10 cellular contexts compared by ENCODE assay signal in genomic region chr3:171967932-171968678, GRCh38.
DNase-seq lines count a peak whose midpoint lies in the region; ATAC-seq and TF ChIP-seq lines count a peak whose summit lies in the region.
"Had no signal": no experiment of that assay in that cellular context is flagged by ENCODE, and none has a peak within 500 bp of the region (broad histone marks: within the 10 kb centered on the region; RNA-seq: fewer than 3 reads in every experiment).

No MANE protein-coding gene starts in this region.

- H3K4me3 Mint-ChIP-seq in dendritic cell treated with granulocyte-macrophage colony-stimulating factor and Interleukin-4, amounts not matched to agents 40 ng/mL and 50 ng/mL, for 4 days: no peak overlapping the region
- no peak overlapping the region for H3K4me3 Mint-ChIP-seq in activated naive CD4-positive, alpha-beta T cell treated with anti-CD3 and anti-CD28 coated beads, Interleukin-2, amount 10 ng/mL, durations not matched to agents 7 days and 5 days
- H3K4me3 Mint-ChIP-seq: T-helper 1 cell treated with Interleukin-12 subunit alpha and Interleukin-12 subunit beta and Interleukin-4 antibody, amounts not matched to agents 30 μg/mL and 1 μg/mL, for 36 hours had no signal

- H3K4me3 ChIP-seq in left lung: no peak overlapping the region
- no peak overlapping the region for H3K4me3 ChIP-seq in aorta (ENCODE audit: low read length in 2 of 2)
- H3K4me3 ChIP-seq: pancreas had no signal

- no peaks in the 10 kb centered on the region for H3K27me3 Mint-ChIP-seq in dendritic cell treated with granulocyte-macrophage colony-stimulating factor and Interleukin-4, amounts not matched to agents 40 ng/mL and 50 ng/mL, for 4 days
- H3K27me3 Mint-ChIP-seq in activated naive CD4-positive, alpha-beta T cell treated with anti-CD3 and anti-CD28 coated beads, Interleukin-2, amount 10 ng/mL, durations not matched to agents 7 days and 5 days: no peaks in the 10 kb centered on the region

- H3K27ac ChIP-seq in left lung (peak overlapping the region; percentile 28 to 83), aorta (ENCODE audit: low read depth in 1 of 2, low read length in 2 of 2) (no peak overlapping the region)

- WGBS in aorta, 2 donors: 26 to 29% methylated on average over 9 of the region's 9 CpGs

- H3K9me3 Mint-ChIP-seq in dendritic cell treated with granulocyte-macrophage colony-stimulating factor and Interleukin-4, amounts not matched to agents 40 ng/mL and 50 ng/mL, for 4 days: no peaks in the 10 kb centered on the region
- H3K9me3 Mint-ChIP-seq in activated naive CD4-positive, alpha-beta T cell treated with anti-CD3 and anti-CD28 coated beads, Interleukin-2, amount 10 ng/mL, durations not matched to agents 7 days and 5 days: no peaks in the 10 kb centered on the region
- H3K9me3 Mint-ChIP-seq: T-helper 1 cell treated with Interleukin-12 subunit alpha and Interleukin-12 subunit beta and Interleukin-4 antibody, amounts not matched to agents 30 μg/mL and 1 μg/mL, for 36 hours had no signal

- DNase-seq in Right ventricle myocardium inferior (ENCODE audit: missing footprints) (no peak), cardiac septum (ENCODE audit: low spot score) (no peak), left lung (no peak), aorta (peak; percentile 65 to 81)
- DNase-seq in central memory CD4-positive, alpha-beta T cell: no peak
- DNase-seq in activated naive CD4-positive, alpha-beta T cell (lab: John Stamatoyannopoulos, UW): no peak
- DNase-seq in activated naive CD4-positive, alpha-beta T cell treated with anti-CD3 and anti-CD28 coated beads, Interleukin-2, amount 10 ng/mL, durations not matched to agents 7 days and 5 days: no peak
- DNase-seq: pancreas had no signal

- no peaks in the 10 kb centered on the region for H3K9me3 ChIP-seq in left lung
- no peaks in the 10 kb centered on the region for H3K9me3 ChIP-seq in aorta (ENCODE audit: control insufficient read depth, low read length)
- H3K9me3 ChIP-seq: pancreas had no signal

- no peaks in the 10 kb centered on the region for H3K36me3 Mint-ChIP-seq in dendritic cell treated with granulocyte-macrophage colony-stimulating factor and Interleukin-4, amounts not matched to agents 40 ng/mL and 50 ng/mL, for 4 days (ENCODE audit: low read depth)
- no peaks in the 10 kb centered on the region for H3K36me3 Mint-ChIP-seq in activated naive CD4-positive, alpha-beta T cell treated with anti-CD3 and anti-CD28 coated beads, Interleukin-2, amount 10 ng/mL, durations not matched to agents 7 days and 5 days

- peak overlapping the region; percentile 52 for H3K27ac Mint-ChIP-seq in dendritic cell treated with granulocyte-macrophage colony-stimulating factor and Interleukin-4, amounts not matched to agents 40 ng/mL and 50 ng/mL, for 4 days
- H3K27ac Mint-ChIP-seq in activated naive CD4-positive, alpha-beta T cell treated with anti-CD3 and anti-CD28 coated beads, Interleukin-2, amount 10 ng/mL, durations not matched to agents 7 days and 5 days: no peak overlapping the region
- H3K27ac Mint-ChIP-seq: T-helper 1 cell treated with Interleukin-12 subunit alpha and Interleukin-12 subunit beta and Interleukin-4 antibody, amounts not matched to agents 30 μg/mL and 1 μg/mL, for 36 hours had no signal

- H3K36me3 ChIP-seq in left lung (no peaks in the 10 kb centered on the region), aorta (ENCODE audit: control insufficient read depth in 1 of 2, insufficient read depth in 2 of 2, low read length in 1 of 2) (no peaks in the 10 kb centered on the region)
- H3K36me3 ChIP-seq: pancreas had no signal

- H3K4me1 Mint-ChIP-seq in dendritic cell treated with granulocyte-macrophage colony-stimulating factor and Interleukin-4, amounts not matched to agents 40 ng/mL and 50 ng/mL, for 4 days (ENCODE audit: low read depth): peaks cover 43% of the 10 kb centered on the region
- H3K4me1 Mint-ChIP-seq in activated naive CD4-positive, alpha-beta T cell treated with anti-CD3 and anti-CD28 coated beads, Interleukin-2, amount 10 ng/mL, durations not matched to agents 7 days and 5 days: no peaks in the 10 kb centered on the region

- no peaks in the 10 kb centered on the region for H3K27me3 ChIP-seq in left lung
- H3K27me3 ChIP-seq in aorta (ENCODE audit: control insufficient read depth in 1 of 2, insufficient read depth in 2 of 2, low read length in 1 of 2): no peaks in the 10 kb centered on the region
- H3K27me3 ChIP-seq: pancreas had no signal

- ATAC-seq in Right ventricle myocardium inferior (peak; percentile 40), left lung (peak; percentile 30), aorta (ENCODE audit: low FRiP score) (peak; percentile 58)

- CTCF ChIA-PET in activated naive CD4-positive, alpha-beta T cell treated with anti-CD3 and anti-CD28 coated beads, Interleukin-2, amount 10 ng/mL, durations not matched to agents 7 days and 5 days (lab: Charles Lee): no interaction called here

- intact Hi-C loops in Right ventricle myocardium inferior (cut with DNase I): no loop called here
- intact Hi-C loops in cardiac septum (cut with DNase I): loop anchor here (2.0 kb wide), 1 partner anchor 129 kb away; no protein-coding TSS in a partner anchor
- intact Hi-C loops in dendritic cell treated with granulocyte-macrophage colony-stimulating factor and Interleukin-4, amounts not matched to agents 40 ng/mL and 50 ng/mL, for 4 days (cut with micrococcal nuclease): no loop called here
- intact Hi-C loops in left lung (cut with DNase I): no loop called here
- intact Hi-C loops in aorta (cut with DNase I): no loop called here

- no peak for TF ChIP-seq CTCF in left lung (IDR thresholded peaks at IDR 0.05)

- H3K4me1 ChIP-seq in left lung (peaks cover 12 to 54% of the 10 kb centered on the region in 2 donors), aorta (ENCODE audit: control insufficient read depth in 1 of 2, insufficient read depth in 2 of 2, low read length in 2 of 2) (no peaks in the 10 kb centered on the region)

Comparison
In these comparisons a context has a peak if more than half of its experiments do, and no peak if none do; other contexts are left out.
1. DNase-seq: peak in aorta (2 of 2); none in Right ventricle myocardium inferior (single experiment), cardiac septum (single experiment), left lung (0 of 2), central memory CD4-positive, alpha-beta T cell (single experiment), activated naive CD4-positive, alpha-beta T cell (0 of 4) and activated naive CD4-positive, alpha-beta T cell treated with anti-CD3 and anti-CD28 coated beads, Interleukin-2, amount 10 ng/mL, durations not matched to agents 7 days and 5 days (single experiment).
2. H3K27ac ChIP-seq: peak in left lung (2 of 2); none in aorta (0 of 2).
3. Peak in every context shown above with its lines, with median percentiles within 50 percentile points of each other: ATAC-seq.